Comparison of ENCODE assay signal across 1 cellular context in the genomic region with DNA sequence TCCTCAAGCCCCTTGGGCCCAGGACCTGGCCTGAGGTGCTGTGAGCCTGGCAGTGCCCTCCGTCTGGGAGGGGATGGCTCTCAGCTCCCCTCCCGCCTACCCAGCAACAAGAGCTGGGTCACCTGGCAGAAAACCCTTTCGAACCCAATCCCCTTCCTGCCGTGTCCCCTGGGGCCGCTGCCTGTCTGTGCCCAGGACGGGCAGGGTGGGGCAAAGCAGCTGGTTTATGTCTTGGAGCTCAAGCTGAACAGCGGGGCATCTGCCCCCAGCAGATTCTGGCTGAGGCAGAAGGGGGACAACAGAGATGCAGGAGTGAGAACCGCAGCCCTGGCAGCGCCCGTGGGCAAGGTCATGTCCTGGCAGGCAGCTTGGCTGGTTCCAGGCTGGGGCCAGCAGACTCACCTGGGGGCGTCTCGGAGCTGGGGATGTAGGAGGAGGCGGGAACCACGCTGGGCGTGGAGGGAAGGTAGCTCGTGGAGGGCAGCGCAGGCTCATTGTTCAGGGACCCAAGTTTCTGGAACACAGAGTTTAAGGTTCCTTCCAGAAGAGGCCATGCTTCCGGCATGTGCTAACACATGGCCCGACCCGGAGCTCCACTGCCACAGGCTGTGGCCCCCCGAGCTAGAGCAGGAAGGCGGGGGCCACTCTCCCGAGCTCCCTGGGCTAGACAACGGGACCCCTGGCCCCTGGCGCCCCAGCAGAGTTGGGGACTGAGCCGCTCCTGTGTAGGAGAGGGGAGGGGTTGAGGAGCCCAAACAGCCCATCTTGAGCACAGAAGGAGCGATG.
TF ChIP-seq lines count a peak whose summit lies in the region.

No MANE protein-coding gene starts in this region.

TF ChIP-seq in IMR-90, 13 proteins besides CTCF, POLR2A, EP300 and RAD21 (continued from another document):
- TF ChIP-seq USF2 (IDR thresholded peaks at IDR 0.05; ENCODE audit: low read depth, low read length): no peak
- TF ChIP-seq NFE2L2 (IDR thresholded peaks at IDR 0.05; ENCODE audit: low read depth, low read length): no peak
- TF ChIP-seq RFX5 (IDR thresholded peaks at IDR 0.05; ENCODE audit: low read depth, low read length): no peak
- TF ChIP-seq MAFK (IDR thresholded peaks at IDR 0.05; ENCODE audit: low read depth, low read length): no peak
- TF ChIP-seq ELK1 (IDR thresholded peaks at IDR 0.05; ENCODE audit: borderline replicate concordance, low read depth, low read length): no peak
- TF ChIP-seq CEBPB (IDR thresholded peaks at IDR 0.05; ENCODE audit: low read depth, low read length): no peak
- TF ChIP-seq BHLHE40 (IDR thresholded peaks at IDR 0.05; ENCODE audit: low read depth, low read length): no peak
- no peak for TF ChIP-seq SMC3 (IDR thresholded peaks at IDR 0.05; ENCODE audit: low read depth, low read length)
- TF ChIP-seq MAZ (IDR thresholded peaks at IDR 0.05; ENCODE audit: borderline replicate concordance, low read depth, low read length): no peak
- TF ChIP-seq FOS (IDR thresholded peaks at IDR 0.05; ENCODE audit: low read depth, low read length): no peak
- no peak for TF ChIP-seq RCOR1 (IDR thresholded peaks at IDR 0.05; ENCODE audit: insufficient replicate concordance, low read length)
